ENCODE assay signal across 24 cellular contexts in genomic region chr10:104247513-104248146, GRCh38. TPM values are rescaled to one million over a fixed set of nuclear protein-coding genes. Genes with fewer than 3 reads are reported as not detected.
DNase-seq lines count a peak whose midpoint lies in the region; ATAC-seq, FAIRE-seq and TF ChIP-seq lines count a peak whose summit lies in the region.
"Had no signal": no experiment of that assay in that cellular context is flagged by ENCODE, and none has a peak within 500 bp of the region (broad histone marks: within the 10 kb centered on the region; RNA-seq: fewer than 3 reads in every experiment).

No MANE protein-coding gene starts in this region.

- peaks cover 12% of the 10 kb centered on the region for H3K4me1 Mint-ChIP-seq in activated CD4-positive, alpha-beta T cell treated with anti-CD3 and anti-CD28 coated beads, Interleukin-2, amount 10 ng/mL, durations not matched to agents 24 days and 14 days
- H3K4me1 Mint-ChIP-seq in activated naive CD8-positive, alpha-beta T cell treated with anti-CD3 and anti-CD28 coated beads, Interleukin-2, amount 50 U/mL, for 24 hours: peaks cover 13% of the 10 kb centered on the region
- H3K4me1 Mint-ChIP-seq: activated B cell treated with CpG ODN at 0.5 μM for 24 hours had no signal

- peak; percentile 49 for DNase-seq in activated CD4-positive, alpha-beta T cell treated with anti-CD3 and anti-CD28 coated beads, Interleukin-2, amount 10 ng/mL, durations not matched to agents 24 days and 14 days
- no peak for DNase-seq in activated CD4-positive, alpha-beta T cell treated with anti-CD3 and anti-CD28 coated beads, Interleukin-2, amount 50 U/mL, for 4 hours
- DNase-seq in KG1 (lab: John Stamatoyannopoulos, UW): peak; percentile 83
- DNase-seq in activated naive CD8-positive, alpha-beta T cell treated with anti-CD3 and anti-CD28 coated beads, Interleukin-2, amount 50 U/mL, for 24 hours: no peak
- no peak for DNase-seq in osteoblast (ENCODE audit: insufficient read length, low spot score, missing footprints)
- no peak for DNase-seq in NCI-H774 (lab: John Stamatoyannopoulos, UW)
- DNase-seq in RCC 7860 (ENCODE audit: low spot score): no peak
- DNase-seq in HPDE6-E6E7 (ENCODE audit: extremely low spot score): no peak
- DNase-seq: ACHN, activated B cell treated with CpG ODN at 0.5 μM for 24 hours, cortex of kidney, hypothalamus, NCI-H1694, posterior cingulate gyrus had no signal

- no peak overlapping the region for H3K4me3 ChIP-seq in osteoblast (ENCODE audit: insufficient read depth, low read length)
- H3K4me3 ChIP-seq: GM12878, SJSA1 had no signal

- H3K36me3 Mint-ChIP-seq in activated CD4-positive, alpha-beta T cell treated with anti-CD3 and anti-CD28 coated beads, Interleukin-2, amount 10 ng/mL, durations not matched to agents 24 days and 14 days (ENCODE audit: low read depth): no peaks in the 10 kb centered on the region
- no peaks in the 10 kb centered on the region for H3K36me3 Mint-ChIP-seq in activated naive CD8-positive, alpha-beta T cell treated with anti-CD3 and anti-CD28 coated beads, Interleukin-2, amount 50 U/mL, for 24 hours (ENCODE audit: low read depth)

- no peak overlapping the region for H2AFZ ChIP-seq in osteoblast (ENCODE audit: low read length)

- H3K4me3 Mint-ChIP-seq in activated CD4-positive, alpha-beta T cell treated with anti-CD3 and anti-CD28 coated beads, Interleukin-2, amount 10 ng/mL, durations not matched to agents 24 days and 14 days: peak overlapping the region; percentile 27
- no peak overlapping the region for H3K4me3 Mint-ChIP-seq in activated naive CD8-positive, alpha-beta T cell treated with anti-CD3 and anti-CD28 coated beads, Interleukin-2, amount 50 U/mL, for 24 hours
- H3K4me3 Mint-ChIP-seq: activated B cell treated with CpG ODN at 0.5 μM for 24 hours had no signal

- no peak for FAIRE-seq in RCC 7860 (lab: Jason Lieb, UNC)
- FAIRE-seq: bronchial epithelial cell, endothelial cell of umbilical vein, G401.6, GM12878, H1, keratinocyte, urothelium cell line had no signal

- no peak overlapping the region for H3K4me2 ChIP-seq in osteoblast (ENCODE audit: insufficient read depth, low read length)

- no peaks in the 10 kb centered on the region for H3K9me3 ChIP-seq in osteoblast (ENCODE audit: low read depth, low read length)

- no peaks in the 10 kb centered on the region for H3K27me3 ChIP-seq in osteoblast (ENCODE audit: insufficient read depth, low read length)
- H3K27me3 ChIP-seq: foreskin keratinocyte, SJSA1 had no signal

- TF ChIP-seq CTCF in osteoblast (IDR thresholded peaks at IDR 0.05; ENCODE audit: extremely low read depth, low read depth, low read length): no peak

- H3K79me2 ChIP-seq in osteoblast (ENCODE audit: insufficient read depth, low read length): no peaks in the 10 kb centered on the region

- H3K27ac Mint-ChIP-seq in activated CD4-positive, alpha-beta T cell treated with anti-CD3 and anti-CD28 coated beads, Interleukin-2, amount 10 ng/mL, durations not matched to agents 24 days and 14 days: peak overlapping the region; percentile 74
- peak overlapping the region; percentile 32 for H3K27ac Mint-ChIP-seq in activated naive CD8-positive, alpha-beta T cell treated with anti-CD3 and anti-CD28 coated beads, Interleukin-2, amount 50 U/mL, for 24 hours
- H3K27ac Mint-ChIP-seq: activated B cell treated with CpG ODN at 0.5 μM for 24 hours had no signal

- H3K4me1 ChIP-seq in osteoblast (ENCODE audit: insufficient read depth, low read length): no peaks in the 10 kb centered on the region
- H3K4me1 ChIP-seq: foreskin keratinocyte, SJSA1 had no signal

- peak overlapping the region; percentile 4 for H3K27ac ChIP-seq in osteoblast (ENCODE audit: low read depth, low read length)
- H3K27ac ChIP-seq: C4-2B, foreskin keratinocyte, SJSA1 had no signal

- ATAC-seq in activated naive CD8-positive, alpha-beta T cell treated with anti-CD3 and anti-CD28 coated beads, Interleukin-2, amount 50 U/mL, for 24 hours: peak; percentile 79
- ATAC-seq: GM12878 had no signal

- no peaks in the 10 kb centered on the region for H3K9me3 Mint-ChIP-seq in activated CD4-positive, alpha-beta T cell treated with anti-CD3 and anti-CD28 coated beads, Interleukin-2, amount 10 ng/mL, durations not matched to agents 24 days and 14 days
- no peaks in the 10 kb centered on the region for H3K9me3 Mint-ChIP-seq in activated naive CD8-positive, alpha-beta T cell treated with anti-CD3 and anti-CD28 coated beads, Interleukin-2, amount 50 U/mL, for 24 hours
- H3K9me3 Mint-ChIP-seq: activated B cell treated with CpG ODN at 0.5 μM for 24 hours had no signal

- peaks cover 20% of the 10 kb centered on the region for H3K27me3 Mint-ChIP-seq in activated CD4-positive, alpha-beta T cell treated with anti-CD3 and anti-CD28 coated beads, Interleukin-2, amount 10 ng/mL, durations not matched to agents 24 days and 14 days
- H3K27me3 Mint-ChIP-seq in activated naive CD8-positive, alpha-beta T cell treated with anti-CD3 and anti-CD28 coated beads, Interleukin-2, amount 50 U/mL, for 24 hours: peaks cover 17% of the 10 kb centered on the region

- intact Hi-C loops in activated CD4-positive, alpha-beta T cell treated with anti-CD3 and anti-CD28 coated beads, Interleukin-2, amount 10 ng/mL, durations not matched to agents 24 days and 14 days (cut with micrococcal nuclease): no loop called here

- no peaks in the 10 kb centered on the region for H3K36me3 ChIP-seq in osteoblast (ENCODE audit: insufficient read depth, low read length)
- H3K36me3 ChIP-seq: SJSA1 had no signal

- no peaks in the 10 kb centered on the region for H4K20me1 ChIP-seq in osteoblast (ENCODE audit: insufficient read depth, low read length)

RNA-seq across cellular contexts. Expression of gene GSTO1, which starts 7.1 kb away (rescaled TPM):
- 136 and 140 TPM in 2 replicates for total RNA-seq in activated CD4-positive, alpha-beta T cell treated with anti-CD3 and anti-CD28 coated beads, Interleukin-2, amount 10 ng/mL, durations not matched to agents 24 days and 14 days
- total RNA-seq in osteoblast: 149 and 177 TPM in 2 replicates

RNA-seq across cellular contexts. Expression of gene CFAP43, which starts 15.5 kb away (rescaled TPM):
- not detected in 2 replicates for total RNA-seq in activated CD4-positive, alpha-beta T cell treated with anti-CD3 and anti-CD28 coated beads, Interleukin-2, amount 10 ng/mL, durations not matched to agents 24 days and 14 days
- 0.36 and 0.59 TPM in 2 replicates for total RNA-seq in osteoblast
- total RNA-seq: activated B cell treated with CpG ODN at 0.5 μM for 24 hours, endothelial cell of umbilical vein had no signal

RNA-seq across cellular contexts. Expression of gene GSTO2, which starts 21.4 kb away (rescaled TPM):
- total RNA-seq in activated CD4-positive, alpha-beta T cell treated with anti-CD3 and anti-CD28 coated beads, Interleukin-2, amount 10 ng/mL, durations not matched to agents 24 days and 14 days: 0.77 and 1.3 TPM in 2 replicates
- 1.8 and 2.2 TPM in 2 replicates for total RNA-seq in osteoblast

Comparison
In these comparisons a context has a peak if more than half of its experiments do, and no peak if none do; other contexts are left out.
1. DNase-seq: peak in activated CD4-positive, alpha-beta T cell treated with anti-CD3 and anti-CD28 coated beads, Interleukin-2, amount 10 ng/mL, durations not matched to agents 24 days and 14 days (single experiment) and KG1 (single experiment); none in activated CD4-positive, alpha-beta T cell treated with anti-CD3 and anti-CD28 coated beads, Interleukin-2, amount 50 U/mL, for 4 hours (0 of 2), activated naive CD8-positive, alpha-beta T cell treated with anti-CD3 and anti-CD28 coated beads, Interleukin-2, amount 50 U/mL, for 24 hours (single experiment), osteoblast (single experiment), NCI-H774 (single experiment), RCC 7860 (single experiment) and HPDE6-E6E7 (single experiment).